Comparison of ENCODE assay signal across 1 cellular context in the genomic region with DNA sequence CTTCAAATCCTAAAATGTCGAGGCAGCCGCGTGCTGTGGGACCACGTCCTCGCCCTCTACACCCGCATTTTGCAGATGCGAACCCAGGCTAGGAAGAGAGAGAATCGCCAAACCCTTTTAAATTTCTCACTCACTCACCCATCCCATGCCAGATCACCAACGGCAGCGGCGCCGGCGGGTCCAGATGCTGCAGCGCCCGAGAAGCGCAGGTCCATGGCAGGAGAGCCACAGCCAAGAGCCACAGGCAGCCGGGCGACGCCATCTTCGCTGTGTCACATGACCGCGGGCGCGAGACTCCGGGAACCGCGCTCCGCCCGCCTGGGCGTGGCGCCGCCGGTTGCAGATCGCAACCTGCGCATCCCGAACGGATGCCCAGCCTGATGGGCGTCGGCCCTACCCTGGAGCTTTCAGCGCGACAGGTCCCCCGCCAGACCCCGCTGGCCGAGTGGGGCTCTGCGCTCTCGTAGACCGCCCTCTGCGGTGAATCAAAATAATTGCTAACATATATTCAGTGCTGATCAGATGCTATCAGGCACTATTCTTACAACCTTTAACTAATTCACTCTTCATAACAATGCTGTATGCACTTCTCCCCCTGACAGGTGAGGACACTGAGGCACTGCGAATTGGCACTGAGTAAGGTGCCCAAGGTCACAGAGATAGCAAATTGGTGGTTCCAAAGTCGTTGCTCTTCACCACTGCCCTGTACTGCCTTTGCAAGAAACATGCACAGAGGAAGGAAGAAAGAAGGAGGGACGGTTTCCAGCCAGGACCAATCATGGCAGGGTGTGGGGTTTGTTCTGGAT.
TF ChIP-seq lines count a peak whose summit lies in the region.

Gene PPT1, minus strand, starts transcription at position 276 of the 806 bp plus-strand sequence. Its CDS starts 14 bp downstream, at position 262.

TF ChIP-seq in HepG2, 621 proteins besides CTCF, POLR2A, EP300 and RAD21 (continued from another document and continues in another):
- TF ChIP-seq, protein P1, sequence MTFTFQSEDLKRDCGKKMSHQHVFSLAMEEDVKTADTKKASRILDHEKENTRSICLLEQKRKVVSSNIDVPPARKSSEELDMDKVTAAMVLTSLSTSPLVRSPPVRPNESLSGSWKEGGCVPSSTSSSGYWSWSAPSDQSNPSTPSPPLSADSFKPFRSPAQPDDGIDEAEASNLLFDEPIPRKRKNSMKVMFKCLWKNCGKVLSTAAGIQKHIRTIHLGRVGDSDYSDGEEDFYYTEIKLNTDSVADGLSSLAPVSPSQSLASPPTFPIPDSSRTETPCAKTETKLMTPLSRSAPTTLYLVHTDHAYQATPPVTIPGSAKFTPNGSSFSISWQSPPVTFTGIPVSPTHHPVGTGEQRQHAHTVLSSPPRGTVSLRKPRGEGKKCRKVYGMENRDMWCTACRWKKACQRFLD (CRISPR knock-in tag; IDR thresholded peaks at IDR 0.05; ENCODE audit: borderline replicate concordance) = peak; percentile 77; the same call in 1 of the 2 replicates
- TF ChIP-seq, protein P2, sequence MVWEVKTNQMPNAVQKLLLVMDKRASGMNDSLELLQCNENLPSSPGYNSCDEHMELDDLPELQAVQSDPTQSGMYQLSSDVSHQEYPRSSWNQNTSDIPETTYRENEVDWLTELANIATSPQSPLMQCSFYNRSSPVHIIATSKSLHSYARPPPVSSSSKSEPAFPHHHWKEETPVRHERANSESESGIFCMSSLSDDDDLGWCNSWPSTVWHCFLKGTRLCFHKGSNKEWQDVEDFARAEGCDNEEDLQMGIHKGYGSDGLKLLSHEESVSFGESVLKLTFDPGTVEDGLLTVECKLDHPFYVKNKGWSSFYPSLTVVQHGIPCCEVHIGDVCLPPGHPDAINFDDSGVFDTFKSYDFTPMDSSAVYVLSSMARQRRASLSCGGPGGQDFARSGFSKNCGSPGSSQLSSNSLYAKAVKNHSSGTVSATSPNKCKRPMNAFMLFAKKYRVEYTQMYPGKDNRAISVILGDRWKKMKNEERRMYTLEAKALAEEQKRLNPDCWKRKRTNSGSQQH (CRISPR knock-in tag; IDR thresholded peaks at IDR 0.05; ENCODE audit: low read depth) = no peak
- TF ChIP-seq HMG20A (CRISPR knock-in tag; IDR thresholded peaks at IDR 0.05; ENCODE audit: borderline replicate concordance) = no peak
- TF ChIP-seq, protein P3, sequence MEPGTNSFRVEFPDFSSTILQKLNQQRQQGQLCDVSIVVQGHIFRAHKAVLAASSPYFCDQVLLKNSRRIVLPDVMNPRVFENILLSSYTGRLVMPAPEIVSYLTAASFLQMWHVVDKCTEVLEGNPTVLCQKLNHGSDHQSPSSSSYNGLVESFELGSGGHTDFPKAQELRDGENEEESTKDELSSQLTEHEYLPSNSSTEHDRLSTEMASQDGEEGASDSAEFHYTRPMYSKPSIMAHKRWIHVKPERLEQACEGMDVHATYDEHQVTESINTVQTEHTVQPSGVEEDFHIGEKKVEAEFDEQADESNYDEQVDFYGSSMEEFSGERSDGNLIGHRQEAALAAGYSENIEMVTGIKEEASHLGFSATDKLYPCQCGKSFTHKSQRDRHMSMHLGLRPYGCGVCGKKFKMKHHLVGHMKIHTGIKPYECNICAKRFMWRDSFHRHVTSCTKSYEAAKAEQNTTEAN (CRISPR knock-in tag; conservative IDR thresholded peaks at IDR 0.05) = 0 out of 2 replicates have a peak, but pooled peaks have one; percentile 46
- TF ChIP-seq JUNB (CRISPR knock-in tag; IDR thresholded peaks at IDR 0.05; ENCODE audit: borderline replicate concordance) = 0 out of 2 replicates have a peak, but pooled peaks have one; percentile 40
- TF ChIP-seq ZNF224 (CRISPR knock-in tag; IDR thresholded peaks at IDR 0.05) = peak; percentile 80; the same call in 1 of the 2 replicates
- peak; percentile 61; the same call in 1 of the 2 replicates for TF ChIP-seq ZHX2 (IDR thresholded peaks at IDR 0.05; ENCODE audit: low read depth)
- TF ChIP-seq ZHX2 (CRISPR knock-in tag; IDR thresholded peaks at IDR 0.05; ENCODE audit: borderline replicate concordance) = no peak
- TF ChIP-seq ZBTB20 (CRISPR knock-in tag; IDR thresholded peaks at IDR 0.05; ENCODE audit: borderline replicate concordance, low read depth) = peak; percentile 89
- TF ChIP-seq HDAC2 (CRISPR knock-in tag; IDR thresholded peaks at IDR 0.05) = peak; percentile 85
- TF ChIP-seq GATA4 (IDR thresholded peaks at IDR 0.05; ENCODE audit: borderline replicate concordance, low read depth) = no peak
- TF ChIP-seq ZNF615 (CRISPR knock-in tag; IDR thresholded peaks at IDR 0.05; ENCODE audit: borderline replicate concordance) = 0 out of 2 replicates have a peak, but pooled peaks have one; percentile 53
- TF ChIP-seq ZNF484 (CRISPR knock-in tag; IDR thresholded peaks at IDR 0.05; ENCODE audit: borderline replicate concordance, low read depth) = no peak
- TF ChIP-seq ATF2 (CRISPR knock-in tag; IDR thresholded peaks at IDR 0.05) = no peak; the same call in 1 of the 2 replicates
- TF ChIP-seq ATF1 (CRISPR knock-in tag; IDR thresholded peaks at IDR 0.05) = no peak
- 0 out of 2 replicates have a peak, but pooled peaks have one; percentile 65 for TF ChIP-seq ZNF367 (CRISPR knock-in tag; IDR thresholded peaks at IDR 0.05; ENCODE audit: borderline replicate concordance)
- peak; percentile 69; the same call in 1 of the 2 replicates for TF ChIP-seq SNAPC2 (CRISPR knock-in tag; IDR thresholded peaks at IDR 0.05)
- peak; percentile 82; the same call in 1 of the 2 replicates for TF ChIP-seq CREBL2 (CRISPR knock-in tag; IDR thresholded peaks at IDR 0.05; ENCODE audit: borderline replicate concordance)
- TF ChIP-seq THAP11 (CRISPR knock-in tag; IDR thresholded peaks at IDR 0.05) = peak; percentile 80
- TF ChIP-seq, protein P4, sequence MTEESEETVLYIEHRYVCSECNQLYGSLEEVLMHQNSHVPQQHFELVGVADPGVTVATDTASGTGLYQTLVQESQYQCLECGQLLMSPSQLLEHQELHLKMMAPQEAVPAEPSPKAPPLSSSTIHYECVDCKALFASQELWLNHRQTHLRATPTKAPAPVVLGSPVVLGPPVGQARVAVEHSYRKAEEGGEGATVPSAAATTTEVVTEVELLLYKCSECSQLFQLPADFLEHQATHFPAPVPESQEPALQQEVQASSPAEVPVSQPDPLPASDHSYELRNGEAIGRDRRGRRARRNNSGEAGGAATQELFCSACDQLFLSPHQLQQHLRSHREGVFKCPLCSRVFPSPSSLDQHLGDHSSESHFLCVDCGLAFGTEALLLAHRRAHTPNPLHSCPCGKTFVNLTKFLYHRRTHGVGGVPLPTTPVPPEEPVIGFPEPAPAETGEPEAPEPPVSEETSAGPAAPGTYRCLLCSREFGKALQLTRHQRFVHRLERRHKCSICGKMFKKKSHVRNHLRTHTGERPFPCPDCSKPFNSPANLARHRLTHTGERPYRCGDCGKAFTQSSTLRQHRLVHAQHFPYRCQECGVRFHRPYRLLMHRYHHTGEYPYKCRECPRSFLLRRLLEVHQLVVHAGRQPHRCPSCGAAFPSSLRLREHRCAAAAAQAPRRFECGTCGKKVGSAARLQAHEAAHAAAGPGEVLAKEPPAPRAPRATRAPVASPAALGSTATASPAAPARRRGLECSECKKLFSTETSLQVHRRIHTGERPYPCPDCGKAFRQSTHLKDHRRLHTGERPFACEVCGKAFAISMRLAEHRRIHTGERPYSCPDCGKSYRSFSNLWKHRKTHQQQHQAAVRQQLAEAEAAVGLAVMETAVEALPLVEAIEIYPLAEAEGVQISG (CRISPR knock-in tag; IDR thresholded peaks at IDR 0.05) = peak; percentile 80
- TF ChIP-seq CREB1 (IDR thresholded peaks at IDR 0.05) = no peak; the same call in 1 of the 2 replicates
- 0 out of 2 replicates have a peak, but pooled peaks have one; percentile 12 for TF ChIP-seq CREB1 (CRISPR knock-in tag; IDR thresholded peaks at IDR 0.05)
- no peak for TF ChIP-seq ZNF382 (CRISPR knock-in tag; IDR thresholded peaks at IDR 0.05; ENCODE audit: borderline replicate concordance)
- no peak for TF ChIP-seq PLRG1 (conservative IDR thresholded peaks at IDR 0.05)
- no peak; the same call in 1 of the 2 replicates for TF ChIP-seq CCDC6 (CRISPR knock-in tag; IDR thresholded peaks at IDR 0.05)
- TF ChIP-seq PRDM4 (CRISPR knock-in tag; IDR thresholded peaks at IDR 0.05; ENCODE audit: borderline replicate concordance) = no peak
- peak; percentile 86 for TF ChIP-seq ZNF792 (CRISPR knock-in tag; IDR thresholded peaks at IDR 0.05)
- TF ChIP-seq NR1H2 (CRISPR knock-in tag; IDR thresholded peaks at IDR 0.05; ENCODE audit: borderline replicate concordance, low read depth) = no peak
- TF ChIP-seq CC2D1A (CRISPR knock-in tag; IDR thresholded peaks at IDR 0.05) = no peak
- peak; percentile 58; the same call in 1 of the 2 replicates for TF ChIP-seq ZNF639 (CRISPR knock-in tag; conservative IDR thresholded peaks at IDR 0.05)
- TF ChIP-seq NFYB (CRISPR knock-in tag; IDR thresholded peaks at IDR 0.05) = peak; percentile 22; the same call in 1 of the 2 replicates
- TF ChIP-seq ZNF331 (CRISPR knock-in tag; IDR thresholded peaks at IDR 0.05) = peak; percentile 74
